Comparison of ENCODE assay signal across 1 cellular context in the genomic region with DNA sequence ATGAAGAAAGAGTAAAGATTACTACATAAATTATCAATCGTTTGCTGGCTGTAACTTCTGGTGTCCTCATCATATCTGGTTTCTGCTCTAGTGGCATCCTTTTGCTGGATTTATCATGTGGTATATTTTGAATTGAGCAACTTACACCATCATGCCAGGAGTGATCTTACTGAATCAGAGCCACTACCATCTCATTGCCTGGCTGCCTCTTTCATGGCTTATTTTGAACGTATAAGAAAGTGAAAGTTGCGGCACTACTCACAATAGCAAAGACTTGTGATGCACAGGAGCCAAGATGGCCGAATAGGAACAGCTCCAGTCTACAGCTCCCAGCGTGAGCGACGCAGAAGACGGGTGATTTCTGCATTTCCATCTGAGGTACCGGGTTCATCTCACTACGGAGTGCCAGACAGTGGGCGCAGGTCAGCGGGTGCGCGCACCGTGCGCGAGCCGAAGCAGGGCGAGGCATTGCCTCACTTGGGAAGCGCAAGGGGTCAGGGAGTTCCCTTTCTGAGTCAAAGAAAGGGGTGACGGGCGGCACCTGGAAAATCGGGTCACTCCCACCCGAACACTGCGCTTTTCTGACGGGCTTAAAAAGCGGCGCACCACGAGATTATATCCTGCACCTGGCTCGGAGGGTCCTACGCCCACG.
TF ChIP-seq lines count a peak whose summit lies in the region.

No MANE protein-coding gene starts in this region.

TF ChIP-seq in K562, 482 proteins besides CTCF, POLR2A, EP300 and RAD21:
- TF ChIP-seq TAF7 (tag; IDR thresholded peaks at IDR 0.05): peak; percentile 19; the same call in 1 of the 2 replicates
